ENCODE assay signal across 27 cellular contexts in genomic region chr6:56940463-56940862, GRCh38.
"Had no signal": no experiment of that assay in that cellular context is flagged by ENCODE, and none has a peak within 500 bp of the region (broad histone marks: within the 10 kb centered on the region; RNA-seq: fewer than 3 reads in every experiment).

No MANE protein-coding gene starts in this region.

- H3K36me3 ChIP-seq: colonic mucosa, esophagus muscularis mucosa, esophagus squamous epithelium, gastrocnemius medialis, gastroesophageal sphincter, heart left ventricle, heart right ventricle had no signal

- H3K27me3 ChIP-seq: colonic mucosa, dorsolateral prefrontal cortex, esophagus muscularis mucosa, esophagus squamous epithelium, foreskin keratinocyte, gastrocnemius medialis, gastroesophageal sphincter, heart left ventricle, heart right ventricle had no signal

- H3K4me1 ChIP-seq: colonic mucosa, esophagus muscularis mucosa, gastrocnemius medialis, gastroesophageal sphincter, heart right ventricle had no signal

- H3K27ac ChIP-seq: colonic mucosa, coronary artery, dorsolateral prefrontal cortex, epithelial cell of prostate, esophagus muscularis mucosa, esophagus squamous epithelium, foreskin keratinocyte, gastrocnemius medialis, gastroesophageal sphincter, heart left ventricle, heart right ventricle had no signal

- FAIRE-seq: endometrium, endothelial cell of umbilical vein, frontal cortex had no signal

- ATAC-seq: effector memory CD8-positive, alpha-beta T cell; esophagus mucosa; foreskin keratinocyte; gastrocnemius medialis; gastroesophageal sphincter; heart left ventricle; heart right ventricle had no signal

- H3K9me3 ChIP-seq: colonic mucosa had no signal

- H3K4me3 ChIP-seq: colonic mucosa, coronary artery, dorsolateral prefrontal cortex, esophagus muscularis mucosa, esophagus squamous epithelium, gastrocnemius medialis, gastroesophageal sphincter, heart left ventricle, heart right ventricle had no signal

- DNase-seq: colonic mucosa; cortex of kidney; dermis blood vessel endothelial cell; dorsolateral prefrontal cortex; effector CD4-positive, alpha-beta T cell; effector CD8-positive, alpha-beta T cell; effector memory CD4-positive, alpha-beta T cell; effector memory CD8-positive, alpha-beta T cell; endodermal cell; erythroblast; esophagus squamous epithelium; foreskin fibroblast; foreskin keratinocyte; foreskin melanocyte; gastrocnemius medialis; glutamatergic neuron; head of caudate nucleus; heart left ventricle; heart right ventricle had no signal
